In genomic region chr12:91718326-91718725, GRCh38 we compare ENCODE assay signal across 17 cellular contexts.
"Had no signal": no experiment of that assay in that cellular context is flagged by ENCODE, and none has a peak within 500 bp of the region (broad histone marks: within the 10 kb centered on the region; RNA-seq: fewer than 3 reads in every experiment).

No MANE protein-coding gene starts in this region.

- H3K4me1 Mint-ChIP-seq: immature natural killer cell; nephron progenitor cell; stimulated activated memory B cell treated with anti-CD40 and anti-IgM and Interleukin-4, amounts not matched to agents 10 μg/mL and 1 μg/mL and 100 μg/mL, for 72 hours had no signal

- H3K4me2 ChIP-seq: smooth muscle cell had no signal

- DNase-seq: cortex of kidney; effector memory CD4-positive, alpha-beta T cell; immature natural killer cell; left colon; naive thymus-derived CD4-positive, alpha-beta T cell; nephron progenitor cell; stimulated activated CD4-positive, alpha-beta T cell treated with anti-CD3 and anti-CD28 coated beads, Interleukin-4, amount 100 ng/mL, for 1 hour; tibial artery; upper lobe of left lung; uterus had no signal

- H3K36me3 Mint-ChIP-seq: immature natural killer cell; naive thymus-derived CD4-positive, alpha-beta T cell; stimulated activated memory B cell treated with anti-CD40 and anti-IgM and Interleukin-4, amounts not matched to agents 10 μg/mL and 1 μg/mL and 100 μg/mL, for 72 hours had no signal

- H3K9ac ChIP-seq: parathyroid adenoma had no signal

- H3K4me3 ChIP-seq: smooth muscle cell, tibial artery, upper lobe of left lung, uterus had no signal

- H3K4me3 Mint-ChIP-seq: immature natural killer cell; naive thymus-derived CD4-positive, alpha-beta T cell; nephron progenitor cell; stimulated activated memory B cell treated with anti-CD40 and anti-IgM and Interleukin-4, amounts not matched to agents 10 μg/mL and 1 μg/mL and 100 μg/mL, for 72 hours; stimulated activated naive CD8-positive, alpha-beta T cell treated with anti-CD3 and anti-CD28 coated beads, Interleukin-15, Interleukin-2, amounts not matched to agents 100 ng/mL and 50 ng/mL, for 24 hours had no signal

- ATAC-seq: esophagus mucosa; foreskin keratinocyte; left colon; naive thymus-derived CD4-positive, alpha-beta T cell; sciatic nerve; stimulated activated memory B cell treated with anti-CD40 and anti-IgM and Interleukin-4, amounts not matched to agents 10 μg/mL and 1 μg/mL and 100 μg/mL, for 72 hours had no signal

- H3K79me2 ChIP-seq: parathyroid adenoma had no signal

- H3K27me3 Mint-ChIP-seq: naive thymus-derived CD4-positive, alpha-beta T cell had no signal

- H2AFZ ChIP-seq: parathyroid adenoma had no signal

- H3K27me3 ChIP-seq: foreskin keratinocyte, tibial artery, upper lobe of left lung, uterus had no signal

- H3K9me3 ChIP-seq: tibial artery, upper lobe of left lung, uterus had no signal

- H3K4me1 ChIP-seq: parathyroid adenoma, tibial artery, upper lobe of left lung, uterus had no signal

- H3K27ac ChIP-seq: foreskin keratinocyte, parathyroid adenoma, tibial artery, upper lobe of left lung, uterus had no signal

- H3K36me3 ChIP-seq: tibial artery, upper lobe of left lung, uterus had no signal

- H3K27ac Mint-ChIP-seq: immature natural killer cell; naive thymus-derived CD4-positive, alpha-beta T cell; nephron progenitor cell; stimulated activated memory B cell treated with anti-CD40 and anti-IgM and Interleukin-4, amounts not matched to agents 10 μg/mL and 1 μg/mL and 100 μg/mL, for 72 hours; stimulated activated naive CD8-positive, alpha-beta T cell treated with anti-CD3 and anti-CD28 coated beads, Interleukin-15, Interleukin-2, amounts not matched to agents 100 ng/mL and 50 ng/mL, for 24 hours had no signal

- H3K9me3 Mint-ChIP-seq: immature natural killer cell; nephron progenitor cell; stimulated activated naive CD8-positive, alpha-beta T cell treated with anti-CD3 and anti-CD28 coated beads, Interleukin-15, Interleukin-2, amounts not matched to agents 100 ng/mL and 50 ng/mL, for 24 hours had no signal
